In the genomic region with DNA sequence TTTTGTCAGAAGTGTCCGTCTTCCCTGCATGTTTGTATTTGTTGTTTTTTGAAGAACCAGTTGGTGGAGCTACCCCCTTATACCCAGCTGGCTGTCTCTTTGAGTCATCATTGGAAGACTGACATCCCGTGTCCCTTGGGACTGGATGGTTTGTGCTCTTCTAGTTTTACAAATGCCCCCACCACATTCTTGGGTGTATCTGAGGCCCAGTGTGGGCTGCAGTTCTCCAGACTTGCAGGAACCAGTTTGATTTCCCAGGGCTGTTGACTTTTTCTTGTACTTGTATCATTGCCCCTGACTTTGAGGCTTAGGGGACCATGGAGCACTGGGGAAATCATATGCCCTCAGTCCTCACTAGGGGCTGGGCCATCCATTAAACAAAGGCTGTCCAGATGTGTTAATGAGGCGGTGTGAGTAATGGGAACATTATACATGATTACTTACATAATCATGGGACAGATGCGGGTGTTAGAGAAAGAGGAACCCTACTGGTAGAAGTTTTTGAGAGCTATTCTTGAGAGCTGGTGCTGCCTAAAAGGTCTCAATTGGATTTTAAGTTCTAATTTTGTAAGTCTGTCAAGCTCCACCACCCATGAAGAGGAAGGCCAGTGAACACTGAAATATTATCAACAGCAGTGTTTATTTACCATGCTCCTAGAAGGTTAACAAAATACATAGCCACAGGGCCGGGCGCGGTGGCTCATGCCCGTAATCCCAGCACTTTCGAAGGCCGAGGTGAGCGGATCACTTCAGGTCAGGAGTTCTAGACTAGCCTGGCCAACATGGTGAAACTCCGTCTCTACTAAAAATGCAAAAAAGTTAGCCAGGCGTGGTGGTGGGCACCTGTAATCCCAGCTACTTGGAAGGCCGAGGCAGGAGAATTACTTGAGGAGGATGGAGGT, we compare ENCODE assay signal across 8 cellular contexts. TPM values are rescaled to one million over a fixed set of nuclear protein-coding genes. Genes with fewer than 3 reads are reported as not detected.
DNase-seq lines count a peak whose midpoint lies in the region; ATAC-seq and TF ChIP-seq lines count a peak whose summit lies in the region.

No MANE protein-coding gene starts in this region.

- ATAC-seq in HG03439 (IDR thresholded peaks at IDR 0.05; ENCODE audit: unreplicated experiment), result peak; percentile 32
- no peak for ATAC-seq in activated CD8-positive, alpha-beta T cell treated with anti-CD3 and anti-CD28 coated beads for 36 hours
- peak; percentile 48 for ATAC-seq in naive thymus-derived CD4-positive, alpha-beta T cell

- peaks cover 34 to 66% of the 10 kb centered on the region in 2 donors for H3K4me1 ChIP-seq in naive thymus-derived CD4-positive, alpha-beta T cell (ENCODE audit: control insufficient read depth in 2 of 2, insufficient read depth in 2 of 2, low read length in 2 of 2)

- peak overlapping the region; percentile 89 for H3K27ac Mint-ChIP-seq in activated naive CD4-positive, alpha-beta T cell treated with anti-CD3 and anti-CD28 coated beads for 36 hours
- peak overlapping the region; percentile 88 for H3K27ac Mint-ChIP-seq in activated CD8-positive, alpha-beta T cell treated with anti-CD3 and anti-CD28 coated beads for 36 hours
- peak overlapping the region; percentile 63 to 100 (median 88) for H3K27ac Mint-ChIP-seq in naive thymus-derived CD4-positive, alpha-beta T cell

- H3K4me1 Mint-ChIP-seq in activated naive CD4-positive, alpha-beta T cell treated with anti-CD3 and anti-CD28 coated beads for 36 hours (ENCODE audit: low read depth), result peaks cover 100% of the 10 kb centered on the region
- H3K4me1 Mint-ChIP-seq in activated CD8-positive, alpha-beta T cell treated with anti-CD3 and anti-CD28 coated beads for 36 hours (ENCODE audit: low read depth), result peaks cover 97% of the 10 kb centered on the region
- peaks cover 78 to 100% (median 97%) of the 10 kb centered on the region in 7 donors for H3K4me1 Mint-ChIP-seq in naive thymus-derived CD4-positive, alpha-beta T cell

- no peaks in the 10 kb centered on the region for H3K36me3 ChIP-seq in naive thymus-derived CD4-positive, alpha-beta T cell (ENCODE audit: control insufficient read depth in 2 of 3, insufficient read depth in 3 of 3, low read length in 3 of 3)

- no peak overlapping the region for H3K4me3 ChIP-seq in naive thymus-derived CD4-positive, alpha-beta T cell (ENCODE audit: low read length)

- TF ChIP-seq CTCF in activated CD8-positive, alpha-beta T cell treated with anti-CD3 and anti-CD28 coated beads for 36 hours (IDR thresholded peaks at IDR 0.05), result no peak

- no peak for DNase-seq in activated naive CD4-positive, alpha-beta T cell treated with anti-CD3 and anti-CD28 coated beads for 36 hours
- DNase-seq in activated naive CD4-positive, alpha-beta T cell (lab: John Stamatoyannopoulos, UW), result no peak
- no peak for DNase-seq in activated CD8-positive, alpha-beta T cell treated with anti-CD3 and anti-CD28 coated beads for 36 hours
- no peak for DNase-seq in naive thymus-derived CD4-positive, alpha-beta T cell
- DNase-seq in dedifferentiated amniotic fluid mesenchymal stem cell (ENCODE audit: extremely low spot score) (no peak), NCI-H128 (lab: John Stamatoyannopoulos, UW; ENCODE audit: unreplicated experiment) (no peak)
- DNase-seq in activated CD8-positive, alpha-beta memory T cell treated with anti-CD3 and anti-CD28 coated beads, Interleukin-2, amount 50 U/mL, for 4 hours, result no peak

- H3K27ac ChIP-seq in naive thymus-derived CD4-positive, alpha-beta T cell (ENCODE audit: low read depth, low read length), result no peak overlapping the region

- peaks cover 30% of the 10 kb centered on the region for H3K36me3 Mint-ChIP-seq in activated naive CD4-positive, alpha-beta T cell treated with anti-CD3 and anti-CD28 coated beads for 36 hours (ENCODE audit: low read depth)
- peaks cover 48% of the 10 kb centered on the region for H3K36me3 Mint-ChIP-seq in activated CD8-positive, alpha-beta T cell treated with anti-CD3 and anti-CD28 coated beads for 36 hours (ENCODE audit: low read depth)
- H3K36me3 Mint-ChIP-seq in naive thymus-derived CD4-positive, alpha-beta T cell, result peaks cover 0 to 36% (median 10%) of the 10 kb centered on the region in 5 donors

- H3K27me3 ChIP-seq in naive thymus-derived CD4-positive, alpha-beta T cell (ENCODE audit: control insufficient read depth in 2 of 2, insufficient read depth in 2 of 2, low read length in 2 of 2), result no peaks in the 10 kb centered on the region

- H3K4me3 Mint-ChIP-seq in activated naive CD4-positive, alpha-beta T cell treated with anti-CD3 and anti-CD28 coated beads for 36 hours, result peak overlapping the region; percentile 62
- H3K4me3 Mint-ChIP-seq in activated CD8-positive, alpha-beta T cell treated with anti-CD3 and anti-CD28 coated beads for 36 hours, result peak overlapping the region; percentile 55
- peak overlapping the region in 7 of 10 donors; percentile 7 to 100 (median 65) for H3K4me3 Mint-ChIP-seq in naive thymus-derived CD4-positive, alpha-beta T cell

- no peaks in the 10 kb centered on the region for H3K27me3 Mint-ChIP-seq in activated naive CD4-positive, alpha-beta T cell treated with anti-CD3 and anti-CD28 coated beads for 36 hours (ENCODE audit: low read depth)
- H3K27me3 Mint-ChIP-seq in activated CD8-positive, alpha-beta T cell treated with anti-CD3 and anti-CD28 coated beads for 36 hours, result no peaks in the 10 kb centered on the region
- no peaks in the 10 kb centered on the region for H3K27me3 Mint-ChIP-seq in naive thymus-derived CD4-positive, alpha-beta T cell

- H3K9me3 Mint-ChIP-seq in activated naive CD4-positive, alpha-beta T cell treated with anti-CD3 and anti-CD28 coated beads for 36 hours, result no peaks in the 10 kb centered on the region
- H3K9me3 Mint-ChIP-seq in activated CD8-positive, alpha-beta T cell treated with anti-CD3 and anti-CD28 coated beads for 36 hours, result peaks cover 3% of the 10 kb centered on the region
- peaks cover 0 to 2% (median 0%) of the 10 kb centered on the region in 11 donors for H3K9me3 Mint-ChIP-seq in naive thymus-derived CD4-positive, alpha-beta T cell

- no peaks in the 10 kb centered on the region for H3K9me3 ChIP-seq in naive thymus-derived CD4-positive, alpha-beta T cell (ENCODE audit: control insufficient read depth in 2 of 3, low read length in 3 of 3)

- intact Hi-C loops in activated naive CD4-positive, alpha-beta T cell treated with anti-CD3 and anti-CD28 coated beads for 36 hours (cut with micrococcal nuclease), result no loop called here
- intact Hi-C loops in activated CD8-positive, alpha-beta T cell treated with anti-CD3 and anti-CD28 coated beads for 36 hours (cut with micrococcal nuclease), result loop anchor here (5.0 to 10.0 kb wide), 2 partner anchors 43 to 140 kb away; no protein-coding TSS in a partner anchor
- intact Hi-C loops in naive thymus-derived CD4-positive, alpha-beta T cell (cut with micrococcal nuclease), result no loop called here

- POLR2A ChIA-PET in activated CD8-positive, alpha-beta T cell treated with anti-CD3 and anti-CD28 coated beads for 36 hours (lab: Charles Lee), result interaction anchor here (0.6 to 2.9 kb wide), 4 partner anchors 11 to 180 kb away, joined by 3 to 9 read pairs (median 4); no protein-coding TSS in a partner anchor
- POLR2A ChIA-PET in naive thymus-derived CD4-positive, alpha-beta T cell (lab: Charles Lee), result interaction anchor here (0.6 kb wide), 1 partner anchor 129 kb away, joined by 3 read pairs; no protein-coding TSS in a partner anchor

- CTCF ChIA-PET in activated naive CD4-positive, alpha-beta T cell treated with anti-CD3 and anti-CD28 coated beads for 36 hours (lab: Charles Lee), result interaction anchor here (0.6 to 0.7 kb wide), 4 partner anchors 24 to 395 kb away, joined by 3 read pairs; no protein-coding TSS in a partner anchor
- CTCF ChIA-PET in activated CD8-positive, alpha-beta T cell treated with anti-CD3 and anti-CD28 coated beads for 36 hours (lab: Charles Lee), result interaction anchor here (0.9 to 1.7 kb wide), 2 partner anchors 12 to 50 kb away, joined by 3 to 6 read pairs; no protein-coding TSS in a partner anchor
- CTCF ChIA-PET in naive thymus-derived CD4-positive, alpha-beta T cell (lab: Charles Lee), result no interaction called here

RNA-seq across cellular contexts. Expression of a gene that starts 8.5 kb away (rescaled TPM):
- total RNA-seq in activated naive CD4-positive, alpha-beta T cell treated with anti-CD3 and anti-CD28 coated beads for 36 hours, result 10 to 100 TPM; 26.6 to 27.7 TPM
- total RNA-seq in activated CD8-positive, alpha-beta T cell treated with anti-CD3 and anti-CD28 coated beads for 36 hours, result 10 to 100 TPM; 25.4 to 25.5 TPM
- total RNA-seq in naive thymus-derived CD4-positive, alpha-beta T cell, result 10 to 100 TPM; 23.4 to 39.6 (median 29.9) TPM
- polyA plus RNA-seq in naive thymus-derived CD4-positive, alpha-beta T cell, result 10 to 100 TPM in 1 of 2 donors, 1 to 10 TPM in 1; 6.9 to 13.9 TPM
